In genomic region chr3:128734523-128735189, GRCh38 we compare ENCODE assay signal across 13 cellular contexts. TPM values are rescaled to one million over a fixed set of nuclear protein-coding genes. Genes with fewer than 3 reads are reported as not detected.
A peak's percentile ranks its signal among the peaks of the same experiment; 100 is the strongest.
DNase-seq lines count a peak whose midpoint lies in the region; ATAC-seq and TF ChIP-seq lines count a peak whose summit lies in the region.
"Had no signal": no experiment of that assay in that cellular context is flagged by ENCODE, and none has a peak within 500 bp of the region (broad histone marks: within the 10 kb centered on the region; RNA-seq: fewer than 3 reads in every experiment).

No MANE protein-coding gene starts in this region.

- H3K4me3 ChIP-seq in Loucy (ENCODE audit: low read length, poor library complexity, severe bottlenecking), result peak overlapping the region; percentile 63
- no peak overlapping the region for H3K4me3 ChIP-seq in stomach
- H3K4me3 ChIP-seq: breast epithelium had no signal

- no peaks in the 10 kb centered on the region for H3K27me3 ChIP-seq in Loucy (ENCODE audit: insufficient read depth, low read length, poor library complexity, severe bottlenecking)
- H3K27me3 ChIP-seq in stomach, result no peaks in the 10 kb centered on the region
- H3K27me3 ChIP-seq: breast epithelium had no signal

- peaks cover 20% of the 10 kb centered on the region for H3K9me3 Mint-ChIP-seq in nephron progenitor cell

- peaks cover 87% of the 10 kb centered on the region for H3K36me3 Mint-ChIP-seq in nephron progenitor cell (ENCODE audit: low read depth)

- H3K4me1 ChIP-seq in Loucy (ENCODE audit: insufficient read depth, low read length, poor library complexity, severe bottlenecking) (peaks cover 70% of the 10 kb centered on the region), stomach (peaks cover 26 to 90% (median 65%) of the 10 kb centered on the region in 4 donors)

- peak overlapping the region; percentile 71 for H3K27ac Mint-ChIP-seq in nephron progenitor cell

- no peaks in the 10 kb centered on the region for H3K27me3 Mint-ChIP-seq in nephron progenitor cell (ENCODE audit: low read depth, poor library complexity)

- H3K36me3 ChIP-seq in Loucy (ENCODE audit: insufficient read depth, low read length), result peaks cover 17% of the 10 kb centered on the region; the same call in 1 of the 2 replicates
- H3K36me3 ChIP-seq in stomach, result peaks cover 0 to 16% (median 0%) of the 10 kb centered on the region in 4 donors
- H3K36me3 ChIP-seq: breast epithelium had no signal

- 79 to 88% (median 82%) methylated on average over 3 of the region's 3 CpGs for WGBS in stomach, 5 donors

- peak; percentile 44 for DNase-seq in GM13976 (ENCODE audit: low spot score)
- no peak for DNase-seq in nephron progenitor cell
- DNase-seq in AG08395 (ENCODE audit: low spot score), result no peak
- no peak for DNase-seq in stomach
- DNase-seq in COLO829 (ENCODE audit: low spot score), result no peak
- DNase-seq: activated CD8-positive, alpha-beta memory T cell treated with anti-CD3 and anti-CD28 coated beads, Interleukin-2, amount 50 U/mL, for 48 hours; DMS79 treated with DMSO at 0.1 percent for 48 hours; NCI-H146 had no signal

- no peak for TF ChIP-seq EP300 in stomach (IDR thresholded peaks at IDR 0.05)

- H3K4me2 ChIP-seq in Loucy (ENCODE audit: low read depth, low read length, poor library complexity, severe bottlenecking), result peak overlapping the region; percentile 95

- 0 out of 2 replicates have a peak, but pooled peaks cover 3% of the 10 kb centered on the region for H3F3A ChIP-seq in Loucy (ENCODE audit: low read depth)

- H3K4me3 Mint-ChIP-seq in nephron progenitor cell, result no peak overlapping the region

- in situ Hi-C loops in GM13976 (cut with MboI; ENCODE audit: low sequenced_read_pairs, unreplicated experiment), result no loop called here

- no peak for TF ChIP-seq POLR2A in stomach (IDR thresholded peaks at IDR 0.05)

- peaks cover 100% of the 10 kb centered on the region for H3K79me2 ChIP-seq in Loucy (ENCODE audit: insufficient read depth, low read length)

- no peak overlapping the region for H2AFZ ChIP-seq in Loucy (ENCODE audit: low read length)

- H3K27ac ChIP-seq in stomach, result no peak overlapping the region
- H3K27ac ChIP-seq: breast epithelium had no signal

- peaks cover 82% of the 10 kb centered on the region for H4K20me1 ChIP-seq in Loucy (ENCODE audit: insufficient read depth, low read length, poor library complexity, severe bottlenecking)

- peaks cover 33% of the 10 kb centered on the region for H3K4me1 Mint-ChIP-seq in nephron progenitor cell

- no peaks in the 10 kb centered on the region for H3K9me2 ChIP-seq in Loucy (replicated peaks; ENCODE audit: low read depth, low read length)

- peak; percentile 65 for ATAC-seq in GM19452 (IDR thresholded peaks at IDR 0.05; ENCODE audit: unreplicated experiment)
- ATAC-seq in HG03469 (IDR thresholded peaks at IDR 0.05; ENCODE audit: unreplicated experiment), result no peak
- ATAC-seq: HepG2 had no signal

- no peaks in the 10 kb centered on the region for H3K9me3 ChIP-seq in Loucy (ENCODE audit: insufficient read depth, low read depth, low read length)
- H3K9me3 ChIP-seq in stomach, result no peaks in the 10 kb centered on the region
- H3K9me3 ChIP-seq: breast epithelium had no signal

- intact Hi-C loops in stomach (cut with DNase I; ENCODE audit: low total_unique reads), result no loop called here

- peak overlapping the region; percentile 65 for H3K9ac ChIP-seq in Loucy (ENCODE audit: low read depth, low read length, poor library complexity, severe bottlenecking)

- TF ChIP-seq CTCF in GM13976 (IDR thresholded peaks at IDR 0.05; ENCODE audit: borderline replicate concordance, control extremely low read depth, extremely low read depth, insufficient read depth, missing control alignments), result no peak
- TF ChIP-seq CTCF in Loucy (conservative IDR thresholded peaks at IDR 0.05; ENCODE audit: low read length), result no peak
- no peak for TF ChIP-seq CTCF in nephron progenitor cell (IDR thresholded peaks at IDR 0.05)
- TF ChIP-seq CTCF in stomach (IDR thresholded peaks at IDR 0.05), result no peak

RNA-seq across cellular contexts. Expression of gene RAB7A, which starts 8.7 kb away (rescaled TPM):
- total RNA-seq in stomach, result 100 to 1,000 TPM in 2 of 5 donors, 10 to 100 TPM in 3; 33.6 to 159 (median 85.8) TPM
- polyA plus RNA-seq in stomach, result 100 to 1,000 TPM in 2 of 3 donors, 10 to 100 TPM in 1; 96.6 to 166 (median 134) TPM
